16 cellular contexts compared by ENCODE assay signal in the genomic region with DNA sequence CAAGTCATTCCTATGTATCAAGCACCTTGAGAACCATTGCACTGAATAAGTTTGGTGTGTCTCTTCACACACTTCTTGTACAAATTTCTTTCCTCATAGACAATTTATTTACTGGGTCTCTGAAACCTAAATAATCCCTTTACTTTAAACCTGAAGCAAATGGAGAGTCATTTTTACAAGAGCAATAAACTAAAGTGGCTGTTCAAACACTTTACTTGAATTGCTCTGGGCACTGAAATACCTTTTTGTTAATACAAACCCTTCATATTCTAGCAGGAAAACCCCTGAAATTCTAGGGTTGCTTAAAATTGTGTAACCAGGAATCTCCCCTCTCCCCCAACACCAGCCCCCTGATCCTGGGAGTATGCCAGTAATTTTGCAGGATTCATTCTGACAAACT.
"Had no signal": no experiment of that assay in that cellular context is flagged by ENCODE, and none has a peak within 500 bp of the region (broad histone marks: within the 10 kb centered on the region; RNA-seq: fewer than 3 reads in every experiment).

No MANE protein-coding gene starts in this region.

- ATAC-seq: effector memory CD8-positive, alpha-beta T cell; gastroesophageal sphincter; naive thymus-derived CD4-positive, alpha-beta T cell; sciatic nerve had no signal

- H3K36me3 ChIP-seq: esophagus squamous epithelium, gastroesophageal sphincter, left ventricle myocardium inferior, suprapubic skin, thyroid gland had no signal

- H3K36me3 Mint-ChIP-seq: immature natural killer cell; naive thymus-derived CD4-positive, alpha-beta T cell; type B pancreatic cell had no signal

- H3K4me3 Mint-ChIP-seq: effector memory CD8-positive, alpha-beta T cell; immature natural killer cell; naive thymus-derived CD4-positive, alpha-beta T cell; neural crest cell; type B pancreatic cell had no signal

- H3K4me3 ChIP-seq: esophagus squamous epithelium, gastroesophageal sphincter, left ventricle myocardium inferior, suprapubic skin, thyroid gland had no signal

- H3K4me1 ChIP-seq: esophagus squamous epithelium, left ventricle myocardium inferior, suprapubic skin, thyroid gland had no signal

- DNase-seq: effector memory CD8-positive, alpha-beta T cell; esophagus squamous epithelium; foreskin fibroblast; immature natural killer cell; left ventricle myocardium inferior; naive thymus-derived CD4-positive, alpha-beta T cell; posterior cingulate gyrus; stimulated activated CD4-positive, alpha-beta T cell treated with anti-CD3 and anti-CD28 coated beads, Interleukin-2, amount 100 ng/mL, for 24 hours; stimulated activated CD4-positive, alpha-beta T cell treated with anti-CD3 and anti-CD28 coated beads, Interleukin-4, amount 100 ng/mL, for 4 hours; stimulated activated naive CD4-positive, alpha-beta T cell; thyroid gland had no signal

- H3K4me1 Mint-ChIP-seq: immature natural killer cell; naive thymus-derived CD4-positive, alpha-beta T cell; neural crest cell had no signal

- H3K9me3 ChIP-seq: esophagus squamous epithelium, gastroesophageal sphincter, left ventricle myocardium inferior, suprapubic skin, thyroid gland had no signal

- H3K9me3 Mint-ChIP-seq: effector memory CD8-positive, alpha-beta T cell; naive thymus-derived CD4-positive, alpha-beta T cell; type B pancreatic cell had no signal

- H3K27me3 ChIP-seq: esophagus squamous epithelium, gastroesophageal sphincter, suprapubic skin, thyroid gland had no signal

- H3K27ac Mint-ChIP-seq: effector memory CD8-positive, alpha-beta T cell; immature natural killer cell; naive thymus-derived CD4-positive, alpha-beta T cell; type B pancreatic cell had no signal
